Comparison of ENCODE assay signal across 8 cellular contexts in the genomic region with DNA sequence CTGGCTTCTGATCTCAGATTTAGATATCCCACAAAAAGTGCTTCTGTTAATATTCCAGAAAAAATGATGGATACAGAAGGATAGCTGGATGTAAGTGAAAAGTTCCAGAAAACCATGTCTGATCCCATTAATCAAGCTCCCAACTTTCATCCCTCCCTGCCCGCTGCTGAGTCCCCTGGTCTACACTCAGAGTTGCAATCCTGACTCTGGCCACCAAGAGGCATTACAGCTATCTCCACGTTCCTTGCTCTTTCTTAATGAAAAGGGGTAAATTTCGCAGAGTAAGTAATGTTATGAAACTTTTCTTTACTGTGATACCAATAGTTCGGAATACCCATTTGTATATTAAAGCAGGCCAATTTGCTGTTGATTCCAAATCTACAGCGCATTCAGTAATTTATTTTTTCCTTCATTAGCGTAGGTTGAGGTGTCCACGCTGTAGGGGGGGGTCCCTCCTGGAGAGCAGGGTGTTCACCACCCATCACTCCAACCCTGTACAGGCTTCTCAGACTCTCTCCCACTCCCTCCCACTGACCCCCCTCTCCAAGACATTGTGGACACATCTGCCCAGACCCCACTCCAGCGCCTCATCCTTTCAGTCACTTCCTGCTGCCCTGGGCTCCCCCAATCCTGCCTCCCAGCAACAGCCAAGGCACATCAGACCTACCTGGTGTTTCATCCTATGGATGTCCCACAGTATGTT. TPM values are rescaled to one million over a fixed set of nuclear protein-coding genes. Genes with fewer than 3 reads are reported as not detected.
DNase-seq lines count a peak whose midpoint lies in the region; ATAC-seq and TF ChIP-seq lines count a peak whose summit lies in the region.

No MANE protein-coding gene starts in this region.

- H3K9me3 ChIP-seq in adipocyte (ENCODE audit: control insufficient read depth, low read length) (no peaks in the 10 kb centered on the region), left ventricle myocardium inferior (replicated peaks) (no peaks in the 10 kb centered on the region)

- H3K9ac ChIP-seq in adipocyte (ENCODE audit: low read length): peak overlapping the region; percentile 50

- peak overlapping the region in 1 of 7 donors; percentile 33 for H3K27ac Mint-ChIP-seq in CD14-positive monocyte

- intact Hi-C loops in CD14-positive monocyte (cut with micrococcal nuclease): loop anchor here in 1 of 2 donors (10.0 kb wide), 1 partner anchor 119 kb away; no protein-coding TSS in a partner anchor
- intact Hi-C loops in left ventricle myocardium inferior (cut with micrococcal nuclease): loop anchor here (5.0 kb wide), 1 partner anchor 122 kb away; no protein-coding TSS in a partner anchor
- intact Hi-C loops in sciatic nerve (cut with DNase I): no loop called here

- H3K27me3 Mint-ChIP-seq in CD14-positive monocyte (ENCODE audit: low read depth in 3 of 3): no peaks in the 10 kb centered on the region

- TF ChIP-seq CTCF in CD14-positive monocyte (IDR thresholded peaks at IDR 0.05): no peak
- TF ChIP-seq CTCF in left ventricle myocardium inferior (IDR thresholded peaks at IDR 0.05; ENCODE audit: borderline replicate concordance): peak; percentile 27

- peaks cover 0 to 7% (median 0%) of the 10 kb centered on the region in 7 donors for H3K9me3 Mint-ChIP-seq in CD14-positive monocyte

- no peak overlapping the region for H3K27ac ChIP-seq in left ventricle myocardium inferior (replicated peaks)

- H3K36me3 Mint-ChIP-seq in CD14-positive monocyte: no peaks in the 10 kb centered on the region

- peaks cover 11% of the 10 kb centered on the region for H3K4me1 Mint-ChIP-seq in CD14-positive monocyte

- no peaks in the 10 kb centered on the region for H3K36me3 ChIP-seq in adipocyte (ENCODE audit: control insufficient read depth, insufficient read depth, low read length, severe bottlenecking)
- H3K36me3 ChIP-seq in left ventricle myocardium inferior: no peaks in the 10 kb centered on the region

- peak overlapping the region; percentile 67 to 80 for H3K4me3 Mint-ChIP-seq in CD14-positive monocyte

- H3K27me3 ChIP-seq in adipocyte (replicated peaks; ENCODE audit: control insufficient read depth, insufficient read depth, low read length) (peaks cover 7% of the 10 kb centered on the region), left ventricle myocardium inferior (ENCODE audit: low read depth) (no peaks in the 10 kb centered on the region)

- H3K4me3 ChIP-seq in adipocyte (ENCODE audit: low read length): peak overlapping the region; percentile 71
- H3K4me3 ChIP-seq in left ventricle myocardium inferior: peak overlapping the region; percentile 55

- ATAC-seq in GM18861 (IDR thresholded peaks at IDR 0.05; ENCODE audit: unreplicated experiment) (peak; percentile 55), HG02981 (IDR thresholded peaks at IDR 0.05; ENCODE audit: unreplicated experiment) (peak; percentile 71), sciatic nerve (peak; percentile 87)

- DNase-seq in CD14-positive monocyte (ENCODE audit: low spot score) (no peak), NCI-H774 (lab: John Stamatoyannopoulos, UW) (peak; percentile 2), adipocyte (ENCODE audit: low read depth) (peak; percentile 64), left ventricle myocardium inferior (no peak), sciatic nerve (ENCODE audit: low spot score) (no peak), activated gamma-delta T cell treated with Interleukin-2 at 50 U/mL for 16 hours (no peak)

- H3K4me1 ChIP-seq in adipocyte (ENCODE audit: control insufficient read depth, insufficient read depth, low read length): no peaks in the 10 kb centered on the region
- no peaks in the 10 kb centered on the region for H3K4me1 ChIP-seq in left ventricle myocardium inferior

RNA-seq across cellular contexts. Expression of a gene that starts 55.1 kb away (rescaled TPM):
- not detected for polyA plus RNA-seq in CD14-positive monocyte
- total RNA-seq in left ventricle myocardium inferior (not detected), sciatic nerve (1.2 TPM)

Comparison
In these comparisons a context has a peak if more than half of its experiments do, and no peak if none do; other contexts are left out.
1. DNase-seq: peak in NCI-H774 (single experiment) and adipocyte (single experiment); none in CD14-positive monocyte (single experiment), left ventricle myocardium inferior (single experiment), sciatic nerve (single experiment) and activated gamma-delta T cell treated with Interleukin-2 at 50 U/mL for 16 hours (single experiment).
2. Peak in every context shown above with its lines, with median percentiles within 50 percentile points of each other: ATAC-seq.